In genomic region chr6:134990262-134990661, GRCh38 we compare ENCODE assay signal across 28 cellular contexts.
"Had no signal": no experiment of that assay in that cellular context is flagged by ENCODE, and none has a peak within 500 bp of the region (broad histone marks: within the 10 kb centered on the region; RNA-seq: fewer than 3 reads in every experiment).

No MANE protein-coding gene starts in this region.

- H3K27me3 ChIP-seq: hepatocyte, neural progenitor cell, neutrophil, right atrium auricular region, stomach, suprapubic skin, tibial artery, upper lobe of right lung had no signal

- H3K4me3 ChIP-seq: hepatocyte, left ventricle myocardium inferior, lung, neural progenitor cell, right atrium auricular region, skin epidermis, stomach, suprapubic skin, thoracic aorta, tibial artery, upper lobe of right lung had no signal

- H3K4me2 ChIP-seq: hepatocyte, neural progenitor cell had no signal

- DNase-seq: islet precursor cell; left ventricle myocardium inferior; mesendoderm; naive B cell; natural killer cell; nephron progenitor cell; occipital lobe; stimulated activated CD4-positive, alpha-beta T cell treated with anti-CD3 and anti-CD28 coated beads, Interleukin-12 subunit alpha, Interleukin-12 subunit beta, amount 100 ng/mL, for 4 hours; stimulated activated CD4-positive, alpha-beta T cell treated with anti-CD3 and anti-CD28 coated beads, Interleukin-15, amount 100 ng/mL, for 24 hours; stimulated activated CD4-positive, alpha-beta T cell treated with anti-CD3 and anti-CD28 coated beads, Interleukin-2, amount 100 ng/mL, for 24 hours; stimulated activated CD4-positive, alpha-beta T cell treated with anti-CD3 and anti-CD28 coated beads, Interleukin-4, amount 100 ng/mL, for 1 hour; stimulated activated naive B cell treated with anti-CD40 and anti-IgM and Interleukin-4, amounts not matched to agents 10 μg/mL and 1 μg/mL and 100 μg/mL, for 72 hours; stimulated activated naive CD8-positive, alpha-beta T cell treated with anti-CD3 and anti-CD28 coated beads, Interleukin-15, Interleukin-2, amounts not matched to agents 100 U/mL and 50 U/mL, for 24 hours; stomach; tibial artery; trophoblast cell; upper lobe of right lung had no signal

- H2AFZ ChIP-seq: hepatocyte, neural progenitor cell, parathyroid adenoma had no signal

- FAIRE-seq: urothelium cell line had no signal

- H3K79me2 ChIP-seq: hepatocyte, parathyroid adenoma had no signal

- H3K4me1 ChIP-seq: left ventricle myocardium inferior, parathyroid adenoma, right atrium auricular region, stomach, suprapubic skin, tibial artery, upper lobe of right lung had no signal

- H3K9me3 ChIP-seq: left ventricle myocardium inferior, neutrophil, right atrium auricular region, stomach, suprapubic skin, thoracic aorta, tibial artery, upper lobe of right lung had no signal

- H3K9ac ChIP-seq: neural progenitor cell, parathyroid adenoma had no signal

- ATAC-seq: natural killer cell; sciatic nerve; stimulated activated naive B cell treated with anti-CD40 and anti-IgM and Interleukin-4, amounts not matched to agents 10 μg/mL and 1 μg/mL and 100 μg/mL, for 72 hours; stimulated activated naive CD8-positive, alpha-beta T cell treated with anti-CD3 and anti-CD28 coated beads, Interleukin-15, Interleukin-2, amounts not matched to agents 100 U/mL and 50 U/mL, for 24 hours; upper lobe of right lung had no signal

- H3K27ac ChIP-seq: hepatocyte, left ventricle myocardium inferior, neural progenitor cell, neutrophil, parathyroid adenoma, right atrium auricular region, skin epidermis, stomach, suprapubic skin, thoracic aorta, tibial artery, upper lobe of right lung had no signal
